8 cellular contexts compared by ENCODE assay signal in genomic region chr6:87700351-87700728, GRCh38. TPM values are rescaled to one million over a fixed set of nuclear protein-coding genes. Genes with fewer than 3 reads are reported as not detected.
A peak's percentile ranks its signal among the peaks of the same experiment; 100 is the strongest.
DNase-seq lines count a peak whose midpoint lies in the region; ATAC-seq and TF ChIP-seq lines count a peak whose summit lies in the region.

No MANE protein-coding gene starts in this region.

- H3K4me3 Mint-ChIP-seq in Calu3 (ENCODE audit: low read depth, unreplicated experiment) = peak overlapping the region; percentile 96

- H2AFZ ChIP-seq in OCI-LY7 (ENCODE audit: low read length) = no peak overlapping the region
- no peak overlapping the region for H2AFZ ChIP-seq in osteoblast (ENCODE audit: low read length)

- peaks cover 58% of the 10 kb centered on the region for H3K36me3 ChIP-seq in OCI-LY7 (ENCODE audit: insufficient read depth, low read length)
- no peaks in the 10 kb centered on the region for H3K36me3 ChIP-seq in osteoblast (ENCODE audit: insufficient read depth, low read length)

- no peaks in the 10 kb centered on the region for H3K9me3 ChIP-seq in OCI-LY7 (ENCODE audit: low read length)
- no peaks in the 10 kb centered on the region for H3K9me3 ChIP-seq in osteoblast (ENCODE audit: low read depth, low read length)

- H3K27ac Mint-ChIP-seq in Calu3 (ENCODE audit: unreplicated experiment) = peak overlapping the region; percentile 85

- H3K4me2 ChIP-seq in OCI-LY7 (ENCODE audit: low read length) (peak overlapping the region; percentile 99), osteoblast (ENCODE audit: insufficient read depth, low read length) (peak overlapping the region; percentile 92)

- peaks cover 25% of the 10 kb centered on the region for H3K4me1 Mint-ChIP-seq in Calu3 (ENCODE audit: low read depth, unreplicated experiment)

- ATAC-seq in GM19351 (IDR thresholded peaks at IDR 0.05; ENCODE audit: unreplicated experiment) = no peak
- ATAC-seq in GM21786 (IDR thresholded peaks at IDR 0.05; ENCODE audit: unreplicated experiment) = no peak

- DNase-seq in Calu3 = no peak
- DNase-seq in OCI-LY7 (ENCODE audit: low spot score) = no peak
- DNase-seq in epithelial cell of esophagus (ENCODE audit: low read depth) = no peak
- no peak for DNase-seq in osteoblast (ENCODE audit: insufficient read length, low spot score, missing footprints)
- DNase-seq in NCI-H345 treated with DMSO at 0.1 percent for 48 hours (lab: John Stamatoyannopoulos, UW; ENCODE audit: unreplicated experiment) = no peak
- DNase-seq in inferior parietal cortex (ENCODE audit: extremely low spot score) = no peak

- POLR2A ChIA-PET in OCI-LY7 (lab: Charles Lee) = interaction anchor here (0.7 to 6.8 kb wide), 18 partner anchors 10 to 219 kb away, joined by 3 to 67 read pairs (median 5); no protein-coding TSS in a partner anchor

- H3K4me1 ChIP-seq in OCI-LY7 (ENCODE audit: insufficient read depth, low read length, poor library complexity, severe bottlenecking) (peaks cover 48% of the 10 kb centered on the region), osteoblast (ENCODE audit: insufficient read depth, low read length) (peaks cover 22% of the 10 kb centered on the region)

- BruUV-seq in Calu3 (replicated peaks; lab: Mats Ljungman, UMichigan) = no TSS peak
- TSS peak; percentile 66 for BruUV-seq in OCI-LY7 (replicated peaks; lab: Mats Ljungman, UMichigan)

- H3K9me2 ChIP-seq in OCI-LY7 (ENCODE audit: insufficient read depth, low read length) = no peaks in the 10 kb centered on the region

- H3K36me3 Mint-ChIP-seq in Calu3 (ENCODE audit: insufficient read depth, unreplicated experiment) = peaks cover 57% of the 10 kb centered on the region

- peaks cover 76% of the 10 kb centered on the region for H3K79me2 ChIP-seq in OCI-LY7 (ENCODE audit: insufficient read depth, low read depth, low read length)
- H3K79me2 ChIP-seq in osteoblast (ENCODE audit: insufficient read depth, low read length) = peaks cover 66% of the 10 kb centered on the region

- H3K27me3 Mint-ChIP-seq in Calu3 (ENCODE audit: unreplicated experiment) = no peaks in the 10 kb centered on the region

- no peaks in the 10 kb centered on the region for H3K27me3 ChIP-seq in osteoblast (ENCODE audit: insufficient read depth, low read length)

- H3K4me3 ChIP-seq in OCI-LY7 (ENCODE audit: low read depth, low read length, poor library complexity, severe bottlenecking) (peak overlapping the region; percentile 94), epithelial cell of esophagus (ENCODE audit: low read length) (peak overlapping the region; percentile 95), osteoblast (ENCODE audit: insufficient read depth, low read length) (peak overlapping the region; percentile 98)

- CTCF ChIA-PET in Calu3 (lab: Charles Lee) (no interaction called here), OCI-LY7 (lab: Charles Lee; ENCODE audit: unreplicated experiment) (no interaction called here)

- intact Hi-C loops in Calu3 (cut with micrococcal nuclease; ENCODE audit: unreplicated experiment) = no loop called here
- intact Hi-C loops in OCI-LY7 (cut with micrococcal nuclease; ENCODE audit: unreplicated experiment) = loop anchor here (2.0 to 5.0 kb wide), 6 partner anchors 96 to 917 kb away; partner anchors contain the start of gene CFAP206

- TF ChIP-seq CTCF in Calu3 (IDR thresholded peaks at IDR 0.05; ENCODE audit: unreplicated experiment) (no peak), OCI-LY7 (conservative IDR thresholded peaks at IDR 0.05; ENCODE audit: low read length) (no peak), epithelial cell of esophagus (IDR thresholded peaks at IDR 0.05; ENCODE audit: insufficient read depth, low read depth, low read length, missing control alignments) (no peak), osteoblast (IDR thresholded peaks at IDR 0.05; ENCODE audit: extremely low read depth, low read depth, low read length) (no peak)

- no peaks in the 10 kb centered on the region for H3K9me3 Mint-ChIP-seq in Calu3 (ENCODE audit: low read depth, unreplicated experiment)

- H4K20me1 ChIP-seq in OCI-LY7 (ENCODE audit: insufficient read depth, low read length) (peaks cover 47% of the 10 kb centered on the region), osteoblast (ENCODE audit: insufficient read depth, low read length) (peaks cover 52% of the 10 kb centered on the region)

- peak overlapping the region; percentile 89 for H3K27ac ChIP-seq in OCI-LY7 (ENCODE audit: low read depth, low read length, poor library complexity, severe bottlenecking)
- peak overlapping the region; percentile 78 for H3K27ac ChIP-seq in osteoblast (ENCODE audit: low read depth, low read length)

RNA-seq across cellular contexts. Expression of gene AKIRIN2, which starts 1.7 kb away (rescaled TPM):
- total RNA-seq in Calu3 (2022) (44.7 and 46.1 TPM in 2 replicates), OCI-LY7 (2022) (127 and 129 TPM in 2 replicates), osteoblast (15.2 and 18.3 TPM in 2 replicates)
- 70.3 and 70.4 TPM in 2 replicates for total RNA-seq in OCI-LY7 (2014; rRNA removed; shearing (Covaris generic))
